1 cellular context compared by ENCODE assay signal in genomic region chr1:20210736-20211405, GRCh38.
TF ChIP-seq lines count a peak whose summit lies in the region.

No MANE protein-coding gene starts in this region.

TF ChIP-seq in H1, 55 proteins besides CTCF, POLR2A, EP300 and RAD21:
- TF ChIP-seq RFX5 (IDR thresholded peaks at IDR 0.05; ENCODE audit: borderline replicate concordance, low read depth, low read length) (no peak), TCF12 (IDR thresholded peaks at IDR 0.05; ENCODE audit: low read depth, low read length) (no peak), SP4 (IDR thresholded peaks at IDR 0.05; ENCODE audit: low read length) (no peak), FOSL1 (IDR thresholded peaks at IDR 0.05; ENCODE audit: insufficient read depth, low read depth, low read length) (no peak), USF2 (IDR thresholded peaks at IDR 0.05; ENCODE audit: low read length) (no peak), CREB1 (IDR thresholded peaks at IDR 0.05) (no peak), CBX8 (IDR thresholded peaks at IDR 0.05; ENCODE audit: borderline replicate concordance, low read depth, low read length) (no peak), HDAC6 (IDR thresholded peaks at IDR 0.05; ENCODE audit: low read depth, low read length) (no peak), BACH1 (IDR thresholded peaks at IDR 0.05; ENCODE audit: low read length) (no peak), TEAD4 (IDR thresholded peaks at IDR 0.05; ENCODE audit: low read depth, low read length) (no peak), CHD2 (IDR thresholded peaks at IDR 0.05; ENCODE audit: low read length) (no peak), KDM4A (IDR thresholded peaks at IDR 0.05; ENCODE audit: low read depth, low read length, severe bottlenecking) (no peak), SUZ12 (IDR thresholded peaks at IDR 0.05; ENCODE audit: low read length) (no peak), SIRT6 (IDR thresholded peaks at IDR 0.05; ENCODE audit: low read length) (no peak), ASH2L (IDR thresholded peaks at IDR 0.05; ENCODE audit: low read length) (no peak), CHD1 (IDR thresholded peaks at IDR 0.05; ENCODE audit: low read depth, low read length) (no peak)
- TF ChIP-seq, protein P1, sequence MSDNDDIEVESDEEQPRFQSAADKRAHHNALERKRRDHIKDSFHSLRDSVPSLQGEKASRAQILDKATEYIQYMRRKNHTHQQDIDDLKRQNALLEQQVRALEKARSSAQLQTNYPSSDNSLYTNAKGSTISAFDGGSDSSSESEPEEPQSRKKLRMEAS (IDR thresholded peaks at IDR 0.05), result no peak
- TF ChIP-seq, protein P2, sequence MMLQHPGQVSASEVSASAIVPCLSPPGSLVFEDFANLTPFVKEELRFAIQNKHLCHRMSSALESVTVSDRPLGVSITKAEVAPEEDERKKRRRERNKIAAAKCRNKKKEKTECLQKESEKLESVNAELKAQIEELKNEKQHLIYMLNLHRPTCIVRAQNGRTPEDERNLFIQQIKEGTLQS (IDR thresholded peaks at IDR 0.05; ENCODE audit: insufficient read depth, low read depth, low read length), result no peak
